Comparison of ENCODE assay signal across 28 cellular contexts in the genomic region with DNA sequence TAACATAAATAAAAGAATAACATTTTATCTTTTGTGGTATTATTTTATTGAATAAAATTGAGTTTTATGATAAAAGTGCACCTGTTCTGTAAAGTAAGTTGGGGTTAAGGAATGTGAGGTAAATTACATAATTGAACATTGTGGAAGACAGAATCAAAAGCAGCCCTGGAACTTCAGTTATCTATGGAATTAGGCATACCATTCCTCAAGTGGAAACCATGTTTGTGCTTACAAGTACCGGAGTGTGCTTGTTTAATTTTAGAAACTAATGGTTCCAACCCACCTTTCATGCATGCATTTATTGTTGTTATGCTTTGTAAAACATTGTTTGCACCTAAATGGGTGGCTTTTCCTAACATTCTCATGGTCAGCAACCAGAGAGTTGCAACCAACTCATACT. TPM values are rescaled to one million over a fixed set of nuclear protein-coding genes. Genes with fewer than 3 reads are reported as not detected.
"Had no signal": no experiment of that assay in that cellular context is flagged by ENCODE, and none has a peak within 500 bp of the region (broad histone marks: within the 10 kb centered on the region; RNA-seq: fewer than 3 reads in every experiment).

No MANE protein-coding gene starts in this region.

- FAIRE-seq: islet of Langerhans, pancreas had no signal

- H3K4me3 ChIP-seq: colonic mucosa, gastroesophageal sphincter, heart right ventricle, left lung, lower lobe of right lung, pancreas, testis, tibial artery had no signal

- H3K9me3 ChIP-seq: colonic mucosa, gastroesophageal sphincter, heart right ventricle, left lung, lower lobe of right lung, neutrophil, pancreas, testis, tibial artery had no signal

- DNase-seq: colonic mucosa; effector CD8-positive, alpha-beta T cell; endodermal cell; foreskin fibroblast; heart right ventricle; hippocampal formation; left cardiac atrium; left lung; lower lobe of right lung; naive B cell; pancreas; stimulated activated CD4-positive, alpha-beta T cell treated with anti-CD3 and anti-CD28 coated beads, Interleukin-2, amount 100 ng/mL, for 24 hours; stimulated activated CD4-positive, alpha-beta T cell treated with anti-CD3 and anti-CD28 coated beads, Interleukin-4, amount 100 ng/mL, for 24 hours; stimulated activated naive CD8-positive, alpha-beta T cell treated with anti-CD3 and anti-CD28 coated beads, Interleukin-15, Interleukin-2, amounts not matched to agents 100 U/mL and 50 U/mL, for 24 hours; substantia nigra; testis; tibial artery had no signal

- H3K27ac ChIP-seq: colonic mucosa, epithelial cell of prostate, left lung, lower lobe of right lung, neutrophil, pancreas, testis had no signal

- H3K4me1 ChIP-seq: colonic mucosa, pancreas had no signal

- ATAC-seq: esophagus mucosa; gastroesophageal sphincter; left cardiac atrium; left lung; lower lobe of right lung; natural killer cell treated with Interleukin-12 subunit alpha and Interleukin-12 subunit beta and Interleukin-15 and Interleukin-18, amount 100 ng/mL, for 72 hours; pancreas; sciatic nerve; stimulated activated memory B cell treated with anti-CD40 and anti-IgM and Interleukin-4, amounts not matched to agents 10 μg/mL and 1 μg/mL and 100 μg/mL, for 72 hours; stimulated activated naive CD8-positive, alpha-beta T cell treated with anti-CD3 and anti-CD28 coated beads, Interleukin-15, Interleukin-2, amounts not matched to agents 100 U/mL and 50 U/mL, for 24 hours had no signal

- H3K27me3 ChIP-seq: colonic mucosa, gastroesophageal sphincter, heart right ventricle, left lung, neutrophil, pancreas, testis, tibial artery had no signal

RNA-seq across cellular contexts. Expression of gene IL2RA, which starts 54.6 kb away (rescaled TPM):
- total RNA-seq: endodermal cell, kidney epithelial cell, neural crest cell, skeletal muscle tissue had no signal
